1 cellular context compared by ENCODE assay signal in the genomic region with DNA sequence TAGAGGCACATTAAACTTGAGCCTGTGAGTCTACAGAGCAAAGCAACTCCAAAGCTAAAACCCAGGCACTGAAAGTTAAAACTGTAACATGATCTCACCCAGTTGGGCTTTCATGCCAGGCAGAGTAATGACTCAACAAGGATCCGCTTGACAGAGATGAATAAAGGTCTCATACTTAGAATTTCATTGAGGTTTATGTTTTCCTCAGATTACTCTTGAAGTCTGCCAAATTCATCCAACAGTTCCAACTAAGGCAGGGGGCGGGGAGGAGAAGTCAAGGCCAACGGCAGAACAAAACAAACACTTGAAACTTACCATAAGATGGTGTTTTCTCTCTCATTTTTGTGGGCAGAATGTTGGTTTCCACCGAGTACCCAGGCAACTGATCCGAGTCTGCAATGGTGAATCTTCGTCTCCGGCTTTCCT.
TF ChIP-seq lines count a peak whose summit lies in the region.

No MANE protein-coding gene starts in this region.

TF ChIP-seq in A549, 52 proteins besides CTCF, POLR2A, EP300 and RAD21 (continued from another document):
- no peak for TF ChIP-seq HMGXB4 (CRISPR knock-in tag; IDR thresholded peaks at IDR 0.05; ENCODE audit: borderline replicate concordance)
- no peak for TF ChIP-seq E2F6 (IDR thresholded peaks at IDR 0.05; ENCODE audit: borderline replicate concordance, low read depth)
